Comparison of ENCODE assay signal across 1 cellular context in the genomic region with DNA sequence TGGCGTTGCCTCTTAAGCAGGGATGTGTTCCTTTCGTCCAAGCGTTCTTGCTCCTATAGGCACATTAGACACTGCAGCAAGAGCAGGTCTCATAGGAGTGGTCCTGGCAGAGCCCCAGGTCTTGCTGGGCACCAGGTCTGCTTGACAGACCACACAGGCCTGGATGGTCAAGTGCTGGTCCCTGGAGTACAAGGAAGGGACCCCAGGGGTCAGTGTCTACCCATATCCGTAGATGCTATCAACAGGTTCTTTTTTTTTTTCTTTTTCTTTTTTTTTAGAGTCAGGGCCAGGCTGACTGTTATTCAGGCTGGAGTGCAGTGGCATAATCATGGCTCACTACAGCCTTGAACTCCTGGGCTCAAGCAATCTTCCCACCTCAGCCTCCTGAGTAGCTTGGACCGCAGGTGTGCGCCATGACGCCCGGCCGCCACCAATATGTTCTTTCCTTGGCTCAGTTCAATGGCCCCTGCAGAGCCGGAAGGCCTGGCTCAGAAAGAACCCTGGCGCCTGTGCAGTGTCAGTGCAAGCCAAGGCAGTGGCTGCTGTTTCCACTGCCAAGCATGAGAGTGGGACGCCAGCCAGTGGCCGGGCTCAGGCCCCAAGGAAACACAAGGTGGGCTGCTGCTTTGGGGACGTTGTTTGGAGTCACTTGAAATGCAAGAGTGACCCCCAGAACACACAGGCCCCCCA.
TF ChIP-seq lines count a peak whose summit lies in the region.

No MANE protein-coding gene starts in this region.

TF ChIP-seq in WTC11, 78 proteins besides CTCF, POLR2A, EP300 and RAD21 (continued from another document):
- TF ChIP-seq, protein P1, sequence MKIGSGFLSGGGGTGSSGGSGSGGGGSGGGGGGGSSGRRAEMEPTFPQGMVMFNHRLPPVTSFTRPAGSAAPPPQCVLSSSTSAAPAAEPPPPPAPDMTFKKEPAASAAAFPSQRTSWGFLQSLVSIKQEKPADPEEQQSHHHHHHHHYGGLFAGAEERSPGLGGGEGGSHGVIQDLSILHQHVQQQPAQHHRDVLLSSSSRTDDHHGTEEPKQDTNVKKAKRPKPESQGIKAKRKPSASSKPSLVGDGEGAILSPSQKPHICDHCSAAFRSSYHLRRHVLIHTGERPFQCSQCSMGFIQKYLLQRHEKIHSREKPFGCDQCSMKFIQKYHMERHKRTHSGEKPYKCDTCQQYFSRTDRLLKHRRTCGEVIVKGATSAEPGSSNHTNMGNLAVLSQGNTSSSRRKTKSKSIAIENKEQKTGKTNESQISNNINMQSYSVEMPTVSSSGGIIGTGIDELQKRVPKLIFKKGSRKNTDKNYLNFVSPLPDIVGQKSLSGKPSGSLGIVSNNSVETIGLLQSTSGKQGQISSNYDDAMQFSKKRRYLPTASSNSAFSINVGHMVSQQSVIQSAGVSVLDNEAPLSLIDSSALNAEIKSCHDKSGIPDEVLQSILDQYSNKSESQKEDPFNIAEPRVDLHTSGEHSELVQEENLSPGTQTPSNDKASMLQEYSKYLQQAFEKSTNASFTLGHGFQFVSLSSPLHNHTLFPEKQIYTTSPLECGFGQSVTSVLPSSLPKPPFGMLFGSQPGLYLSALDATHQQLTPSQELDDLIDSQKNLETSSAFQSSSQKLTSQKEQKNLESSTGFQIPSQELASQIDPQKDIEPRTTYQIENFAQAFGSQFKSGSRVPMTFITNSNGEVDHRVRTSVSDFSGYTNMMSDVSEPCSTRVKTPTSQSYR (CRISPR knock-in tag; IDR thresholded peaks at IDR 0.05) = no peak
- TF ChIP-seq ZNF138 (CRISPR knock-in tag; conservative IDR thresholded peaks at IDR 0.05) (no peak), CREB1 (CRISPR knock-in tag; IDR thresholded peaks at IDR 0.05) (no peak), ZNF219 (CRISPR knock-in tag; IDR thresholded peaks at IDR 0.05; ENCODE audit: borderline replicate concordance) (no peak), MYBL2 (CRISPR knock-in tag; IDR thresholded peaks at IDR 0.05) (no peak), ZNF232 (CRISPR knock-in tag; IDR thresholded peaks at IDR 0.05) (no peak), FOXP1 (CRISPR knock-in tag; IDR thresholded peaks at IDR 0.05; ENCODE audit: borderline replicate concordance) (no peak)
- TF ChIP-seq, protein P2, sequence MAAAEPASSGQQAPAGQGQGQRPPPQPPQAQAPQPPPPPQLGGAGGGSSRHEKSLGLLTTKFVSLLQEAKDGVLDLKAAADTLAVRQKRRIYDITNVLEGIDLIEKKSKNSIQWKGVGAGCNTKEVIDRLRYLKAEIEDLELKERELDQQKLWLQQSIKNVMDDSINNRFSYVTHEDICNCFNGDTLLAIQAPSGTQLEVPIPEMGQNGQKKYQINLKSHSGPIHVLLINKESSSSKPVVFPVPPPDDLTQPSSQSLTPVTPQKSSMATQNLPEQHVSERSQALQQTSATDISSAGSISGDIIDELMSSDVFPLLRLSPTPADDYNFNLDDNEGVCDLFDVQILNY (CRISPR knock-in tag; IDR thresholded peaks at IDR 0.05) = no peak
- TF ChIP-seq, protein P3, sequence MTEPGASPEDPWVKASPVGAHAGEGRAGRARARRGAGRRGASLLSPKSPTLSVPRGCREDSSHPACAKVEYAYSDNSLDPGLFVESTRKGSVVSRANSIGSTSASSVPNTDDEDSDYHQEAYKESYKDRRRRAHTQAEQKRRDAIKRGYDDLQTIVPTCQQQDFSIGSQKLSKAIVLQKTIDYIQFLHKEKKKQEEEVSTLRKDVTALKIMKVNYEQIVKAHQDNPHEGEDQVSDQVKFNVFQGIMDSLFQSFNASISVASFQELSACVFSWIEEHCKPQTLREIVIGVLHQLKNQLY (CRISPR knock-in tag; IDR thresholded peaks at IDR 0.05) = no peak
- TF ChIP-seq, protein P4, sequence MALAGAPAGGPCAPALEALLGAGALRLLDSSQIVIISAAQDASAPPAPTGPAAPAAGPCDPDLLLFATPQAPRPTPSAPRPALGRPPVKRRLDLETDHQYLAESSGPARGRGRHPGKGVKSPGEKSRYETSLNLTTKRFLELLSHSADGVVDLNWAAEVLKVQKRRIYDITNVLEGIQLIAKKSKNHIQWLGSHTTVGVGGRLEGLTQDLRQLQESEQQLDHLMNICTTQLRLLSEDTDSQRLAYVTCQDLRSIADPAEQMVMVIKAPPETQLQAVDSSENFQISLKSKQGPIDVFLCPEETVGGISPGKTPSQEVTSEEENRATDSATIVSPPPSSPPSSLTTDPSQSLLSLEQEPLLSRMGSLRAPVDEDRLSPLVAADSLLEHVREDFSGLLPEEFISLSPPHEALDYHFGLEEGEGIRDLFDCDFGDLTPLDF (CRISPR knock-in tag; IDR thresholded peaks at IDR 0.05) = no peak
